In the genomic region with DNA sequence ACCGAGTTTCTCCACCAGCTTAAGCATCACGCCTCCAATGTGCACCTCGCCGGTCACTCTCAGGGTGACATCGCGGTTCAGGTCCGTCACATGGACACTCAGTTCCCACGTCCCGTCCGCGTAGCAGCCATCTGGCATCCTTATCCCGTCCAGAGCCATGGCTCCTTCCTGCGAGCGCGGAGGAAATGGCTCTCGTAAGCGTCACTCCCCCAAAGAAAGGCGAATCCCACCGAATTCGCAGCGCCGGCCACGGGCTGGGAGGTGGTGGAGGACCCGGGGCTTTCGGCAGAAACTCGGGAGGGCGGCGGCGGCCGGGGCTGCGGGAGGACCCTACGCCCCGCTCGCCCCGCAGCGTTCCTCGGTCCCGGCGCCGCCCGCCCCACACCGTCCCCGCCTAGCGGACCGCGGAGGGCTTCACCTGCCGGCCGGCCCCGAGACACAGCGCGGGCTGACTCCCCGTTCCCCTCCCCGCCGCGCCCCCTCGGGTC, we compare ENCODE assay signal across 1 cellular context.
TF ChIP-seq lines count a peak whose summit lies in the region.

No MANE protein-coding gene starts in this region.

TF ChIP-seq in A549, 52 proteins besides CTCF, POLR2A, EP300 and RAD21 (continued from another document):
- TF ChIP-seq, protein P1, sequence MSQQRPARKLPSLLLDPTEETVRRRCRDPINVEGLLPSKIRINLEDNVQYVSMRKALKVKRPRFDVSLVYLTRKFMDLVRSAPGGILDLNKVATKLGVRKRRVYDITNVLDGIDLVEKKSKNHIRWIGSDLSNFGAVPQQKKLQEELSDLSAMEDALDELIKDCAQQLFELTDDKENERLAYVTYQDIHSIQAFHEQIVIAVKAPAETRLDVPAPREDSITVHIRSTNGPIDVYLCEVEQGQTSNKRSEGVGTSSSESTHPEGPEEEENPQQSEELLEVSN (IDR thresholded peaks at IDR 0.05; ENCODE audit: borderline replicate concordance, low read depth), result 0 out of 2 replicates have a peak, but pooled peaks have one; percentile 13
- TF ChIP-seq PHF8 (IDR thresholded peaks at IDR 0.05; ENCODE audit: borderline replicate concordance, low read depth), result peak; percentile 87
